Comparison of ENCODE assay signal across 19 cellular contexts in genomic region chr5:4204616-4205151, GRCh38.
A peak's percentile ranks its signal among the peaks of the same experiment; 100 is the strongest.
DNase-seq lines count a peak whose midpoint lies in the region; ATAC-seq, FAIRE-seq and TF ChIP-seq lines count a peak whose summit lies in the region.
"Had no signal": no experiment of that assay in that cellular context is flagged by ENCODE, and none has a peak within 500 bp of the region (broad histone marks: within the 10 kb centered on the region; RNA-seq: fewer than 3 reads in every experiment).

No MANE protein-coding gene starts in this region.

- BruUV-seq in PC-9 (replicated peaks; lab: Mats Ljungman, UMichigan): no TSS peak

- H3F3A ChIP-seq in PC-9 (ENCODE audit: insufficient read depth, low read depth): no peaks in the 10 kb centered on the region

- H3K4me3 ChIP-seq in aorta (ENCODE audit: low read length in 2 of 2): no peak overlapping the region
- H3K4me3 ChIP-seq in kidney (ENCODE audit: low read length in 2 of 2): no peak overlapping the region
- H3K4me3 ChIP-seq in PC-9: no peak overlapping the region
- H3K4me3 ChIP-seq: K562, SJCRH30 had no signal

- no peaks in the 10 kb centered on the region for H3K9me2 ChIP-seq in PC-9 (ENCODE audit: insufficient read depth)

- no peak overlapping the region for H3K9ac ChIP-seq in kidney (ENCODE audit: low read length in 2 of 2)

- peaks cover 0 to 4% of the 10 kb centered on the region in 2 donors for H3K4me1 ChIP-seq in aorta (ENCODE audit: control insufficient read depth in 1 of 2, insufficient read depth in 2 of 2, low read length in 2 of 2)
- no peaks in the 10 kb centered on the region for H3K4me1 ChIP-seq in kidney (ENCODE audit: control insufficient read depth in 1 of 2, insufficient read depth in 1 of 2, low read depth in 1 of 2, low read length in 2 of 2)
- H3K4me1 ChIP-seq in PC-9 (replicated peaks; ENCODE audit: insufficient read depth): no peaks in the 10 kb centered on the region
- H3K4me1 ChIP-seq: SJCRH30 had no signal

- H3K9me3 ChIP-seq in aorta (ENCODE audit: control insufficient read depth, low read length) (no peaks in the 10 kb centered on the region), kidney (ENCODE audit: control insufficient read depth in 1 of 2, low read length in 2 of 2) (no peaks in the 10 kb centered on the region), PC-9 (ENCODE audit: insufficient read depth, low read depth) (no peaks in the 10 kb centered on the region)
- H3K9me3 ChIP-seq: SJCRH30 had no signal

- intact Hi-C loops in aorta (cut with DNase I): no loop called here
- intact Hi-C loops in kidney (cut with DNase I): no loop called here
- intact Hi-C loops in PC-9 (cut with micrococcal nuclease; ENCODE audit: unreplicated experiment): no loop called here

- no peak overlapping the region for H3K27ac ChIP-seq in aorta (ENCODE audit: low read depth in 1 of 2, low read length in 2 of 2)
- H3K27ac ChIP-seq in kidney (ENCODE audit: low read depth in 2 of 2, low read length in 2 of 2): no peak overlapping the region
- no peak overlapping the region for H3K27ac ChIP-seq in PC-9
- H3K27ac ChIP-seq: HL-60, SJCRH30 had no signal

- H3K27me3 ChIP-seq in aorta (ENCODE audit: control insufficient read depth in 1 of 2, insufficient read depth in 2 of 2, low read length in 1 of 2) (no peaks in the 10 kb centered on the region), PC-9 (ENCODE audit: insufficient read depth, low read depth) (peaks cover 94% of the 10 kb centered on the region)
- H3K27me3 ChIP-seq: SJCRH30 had no signal

- CTCF ChIA-PET in PC-9 (lab: Charles Lee): no interaction called here

- ATAC-seq in aorta (ENCODE audit: low FRiP score): no peak
- ATAC-seq: HCT116, K562 had no signal

- H2AFZ ChIP-seq in PC-9: no peak overlapping the region

- no peak overlapping the region for H3K4me2 ChIP-seq in PC-9

- no peak for FAIRE-seq in kidney (lab: Jason Lieb, UNC)
- FAIRE-seq: K562 had no signal

- TF ChIP-seq CTCF in kidney (IDR thresholded peaks at IDR 0.05; ENCODE audit: borderline replicate concordance, extremely low read depth, insufficient read depth) (no peak), PC-9 (conservative IDR thresholded peaks at IDR 0.05) (no peak)

- WGBS in aorta, 2 donors: 37 to 41% methylated on average over 5 of the region's 5 CpGs

- POLR2A ChIA-PET in PC-9 (lab: Charles Lee; ENCODE audit: unreplicated experiment): no interaction called here

- H3K36me3 ChIP-seq in aorta (ENCODE audit: control insufficient read depth in 1 of 2, insufficient read depth in 2 of 2, low read length in 1 of 2) (no peaks in the 10 kb centered on the region), kidney (ENCODE audit: control insufficient read depth in 1 of 2, insufficient read depth in 2 of 2, low read length in 2 of 2) (no peaks in the 10 kb centered on the region), PC-9 (ENCODE audit: low read depth) (no peaks in the 10 kb centered on the region)
- H3K36me3 ChIP-seq: SJCRH30 had no signal

- peak in 2 of 3 experiments; percentile 20 to 82 for DNase-seq in NCI-H1417 (lab: John Stamatoyannopoulos, UW)
- DNase-seq in NCI-H1417 treated with DMSO at 0.1 percent for 48 hours (lab: John Stamatoyannopoulos, UW): no peak
- peak; percentile 14 for DNase-seq in Ammon's horn (ENCODE audit: low spot score)
- peak; percentile 37 for DNase-seq in NCI-H345 (lab: John Stamatoyannopoulos, UW)
- peak; percentile 32 for DNase-seq in ecto neural progenitor cell (ENCODE audit: low spot score)
- no peak for DNase-seq in aorta
- no peak for DNase-seq in kidney
- DNase-seq in PC-9: no peak
- DNase-seq: 8988T, C1 segment of cervical spinal cord, COR-L47, DMS153, NCI-H1694 treated with DMSO at 0.1 percent for 48 hours, NCI-H446, NCI-H82, SJCRH30 had no signal

- H4K20me1 ChIP-seq in PC-9 (ENCODE audit: insufficient read depth): no peaks in the 10 kb centered on the region; the same call in 1 of the 2 replicates

- no peaks in the 10 kb centered on the region for H3K79me2 ChIP-seq in PC-9 (ENCODE audit: low read depth)

Comparison
In these comparisons a context has a peak if more than half of its experiments do, and no peak if none do; other contexts are left out.
1. DNase-seq: peak in NCI-H1417 (2 of 3), Ammon's horn (single experiment), NCI-H345 (single experiment) and ecto neural progenitor cell (single experiment); none in NCI-H1417 treated with DMSO at 0.1 percent for 48 hours (single experiment), aorta (0 of 2), kidney (single experiment) and PC-9 (0 of 2).